Comparison of ENCODE assay signal across 19 cellular contexts in the genomic region with DNA sequence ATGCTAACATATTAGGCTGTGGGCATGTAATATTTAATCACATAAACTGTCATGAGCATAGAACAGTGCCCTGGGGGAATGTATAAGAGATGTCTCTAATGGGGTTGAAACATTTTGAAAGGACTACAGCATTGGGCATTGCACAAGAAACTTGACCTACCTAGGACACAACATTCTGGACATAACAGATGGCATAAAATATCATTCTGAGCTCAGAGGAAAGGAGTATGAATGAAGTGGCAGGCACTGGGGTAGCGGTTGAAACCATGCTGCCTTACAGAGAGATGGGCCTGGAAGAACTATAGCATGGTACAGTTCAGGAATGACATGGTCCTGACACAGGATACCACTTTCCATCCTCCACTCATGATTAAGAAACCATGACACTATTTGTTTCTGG.
"Had no signal": no experiment of that assay in that cellular context is flagged by ENCODE, and none has a peak within 500 bp of the region (broad histone marks: within the 10 kb centered on the region; RNA-seq: fewer than 3 reads in every experiment).

No MANE protein-coding gene starts in this region.

- ATAC-seq: foreskin keratinocyte; gastroesophageal sphincter; pancreas; right lobe of liver; stimulated activated naive B cell treated with anti-CD40 and anti-IgM and Interleukin-4, amounts not matched to agents 10 μg/mL and 1 μg/mL and 100 μg/mL, for 72 hours had no signal

- DNase-seq: dermis blood vessel endothelial cell; effector memory CD4-positive, alpha-beta T cell; heart left ventricle; hippocampal formation; kidney glomerular epithelial cell; left colon; left ventricle myocardium inferior; mucosa of descending colon; naive B cell; pancreas; retina; right lobe of liver; small intestine; stimulated activated CD4-positive, alpha-beta T cell treated with anti-CD3 and anti-CD28 coated beads, Interleukin-15, amount 100 ng/mL, for 24 hours; stimulated activated CD4-positive, alpha-beta T cell treated with anti-CD3 and anti-CD28 coated beads, Interleukin-2, amount 100 ng/mL, for 48 hours; stimulated activated naive B cell treated with anti-CD40 and anti-IgM and Interleukin-4, amounts not matched to agents 10 μg/mL and 1 μg/mL and 100 μg/mL, for 72 hours; upper lobe of left lung had no signal
